In genomic region chr11:33531743-33532181, GRCh38 we compare ENCODE assay signal across 17 cellular contexts.
DNase-seq lines count a peak whose midpoint lies in the region; ATAC-seq and TF ChIP-seq lines count a peak whose summit lies in the region.
"Had no signal": no experiment of that assay in that cellular context is flagged by ENCODE, and none has a peak within 500 bp of the region (broad histone marks: within the 10 kb centered on the region; RNA-seq: fewer than 3 reads in every experiment).

No MANE protein-coding gene starts in this region.

- no peaks in the 10 kb centered on the region for H3K27me3 ChIP-seq in mammary epithelial cell (ENCODE audit: insufficient read depth, low read length)

- H3K27me3 Mint-ChIP-seq in MCF 10A (ENCODE audit: insufficient read depth, unreplicated experiment) = peaks cover 7% of the 10 kb centered on the region

- CTCF ChIA-PET in MCF 10A (lab: Yijun Ruan, JAX) (interaction anchor here (1.2 kb wide), 1 partner anchor 88 kb away, joined by 3 read pairs; no protein-coding TSS in a partner anchor), mammary epithelial cell (lab: Charles Lee; ENCODE audit: low non-redundant PET) (no interaction called here)

- H3K4me3 Mint-ChIP-seq in MCF 10A (ENCODE audit: unreplicated experiment) = no peak overlapping the region
- H3K4me3 Mint-ChIP-seq: activated CD8-positive, alpha-beta memory T cell treated with anti-CD3 and anti-CD28 coated beads, Interleukin-2, amount 10 ng/mL, durations not matched to agents 7 days and 5 days had no signal

- no peak overlapping the region for H3K27ac Mint-ChIP-seq in MCF 10A (ENCODE audit: low read depth, unreplicated experiment)
- H3K27ac Mint-ChIP-seq: activated CD8-positive, alpha-beta memory T cell treated with anti-CD3 and anti-CD28 coated beads, Interleukin-2, amount 10 ng/mL, durations not matched to agents 7 days and 5 days had no signal

- peak; percentile 13 for DNase-seq in MCF 10A (ENCODE audit: unreplicated experiment)
- DNase-seq in mammary epithelial cell = no peak
- DNase-seq in fibroblast of the aortic adventitia (ENCODE audit: low read depth) = peak; percentile 84
- peak; percentile 98 for DNase-seq in stromal cell of bone marrow (ENCODE audit: low read depth)
- DNase-seq in OCI-M2 (lab: John Stamatoyannopoulos, UW; ENCODE audit: unreplicated experiment) = no peak
- no peak for DNase-seq in COLO668 (lab: John Stamatoyannopoulos, UW; ENCODE audit: unreplicated experiment)
- DNase-seq: 8988T; activated CD8-positive, alpha-beta memory T cell treated with anti-CD3 and anti-CD28 coated beads, Interleukin-2, amount 10 ng/mL, durations not matched to agents 7 days and 5 days; central memory CD4-positive, alpha-beta T cell; lower lobe of right lung; NCI-H1048 had no signal

- H3K36me3 ChIP-seq in mammary epithelial cell (ENCODE audit: insufficient read depth, low read length) = no peaks in the 10 kb centered on the region
- H3K36me3 ChIP-seq: lower lobe of right lung had no signal

- intact Hi-C loops in MCF 10A (cut with micrococcal nuclease) = no loop called here
- intact Hi-C loops in mammary epithelial cell (cut with micrococcal nuclease) = no loop called here

- H4K20me1 ChIP-seq in mammary epithelial cell (ENCODE audit: insufficient read depth, low read length) = no peaks in the 10 kb centered on the region

- in situ Hi-C loops in mammary epithelial cell (cut with MboI; ENCODE audit: low sequenced_read_pairs in 2 of 2) = no loop called here

- H3K4me2 ChIP-seq in mammary epithelial cell (ENCODE audit: insufficient read depth, low read depth, low read length) = no peak overlapping the region

- H3K9me3 ChIP-seq in mammary epithelial cell (replicated peaks; ENCODE audit: insufficient read depth, low read length) = peaks cover 3% of the 10 kb centered on the region

- H3K27ac ChIP-seq in mammary epithelial cell (ENCODE audit: insufficient read depth, low read depth, low read length) = no peak overlapping the region
- H3K27ac ChIP-seq: lower lobe of right lung, SK-N-MC, VCaP had no signal

- H3K4me1 ChIP-seq in mammary epithelial cell (ENCODE audit: insufficient read depth, low read length) = no peaks in the 10 kb centered on the region
- H3K4me1 ChIP-seq: lower lobe of right lung had no signal

- H3K9ac ChIP-seq in mammary epithelial cell (ENCODE audit: insufficient read depth, low read length) = no peak overlapping the region

- dilution Hi-C loops in mammary epithelial cell (cut with HindIII; ENCODE audit: low sequenced_read_pairs) = no loop called here

- no peaks in the 10 kb centered on the region for H3K79me2 ChIP-seq in mammary epithelial cell (ENCODE audit: insufficient read depth, low read length)

- no peak overlapping the region for H3K4me3 ChIP-seq in mammary epithelial cell (replicated peaks in 1 of 3; ENCODE audit: insufficient read depth in 1 of 3, low read depth in 2 of 3, low read length in 3 of 3)
- H3K4me3 ChIP-seq in fibroblast of the aortic adventitia (ENCODE audit: low read depth, low read length) = no peak overlapping the region
- H3K4me3 ChIP-seq: lower lobe of right lung, SK-N-MC, skin epidermis had no signal

- H2AFZ ChIP-seq in mammary epithelial cell (ENCODE audit: low read depth, low read length) = no peak overlapping the region

- no peaks in the 10 kb centered on the region for H3K4me1 Mint-ChIP-seq in MCF 10A (ENCODE audit: insufficient read depth, unreplicated experiment)
- H3K4me1 Mint-ChIP-seq: activated CD8-positive, alpha-beta memory T cell treated with anti-CD3 and anti-CD28 coated beads, Interleukin-2, amount 10 ng/mL, durations not matched to agents 7 days and 5 days had no signal

- H3K36me3 Mint-ChIP-seq in MCF 10A (ENCODE audit: insufficient read depth, unreplicated experiment) = no peaks in the 10 kb centered on the region
- H3K36me3 Mint-ChIP-seq: activated CD8-positive, alpha-beta memory T cell treated with anti-CD3 and anti-CD28 coated beads, Interleukin-2, amount 10 ng/mL, durations not matched to agents 7 days and 5 days had no signal

- POLR2A ChIA-PET in MCF 10A (lab: Yijun Ruan, JAX) = no interaction called here

- BruUV-seq in MCF 10A (replicated peaks; lab: Mats Ljungman, UMichigan) (no TSS peak), mammary epithelial cell (replicated peaks; lab: Mats Ljungman, UMichigan) (no TSS peak)

- WGBS in mammary epithelial cell (ENCODE audit: low coverage, missing lambda C conversion rate) = 63% methylated on average over 8 of the region's 8 CpGs

- peak; percentile 86 for ATAC-seq in SK-N-SH treated with all-trans-retinoic acid at 6 μM for 48 hours
- ATAC-seq in HG03097 (IDR thresholded peaks at IDR 0.05; ENCODE audit: low FRiP score, unreplicated experiment) = no peak
- ATAC-seq: activated CD8-positive, alpha-beta memory T cell treated with anti-CD3 and anti-CD28 coated beads, Interleukin-2, amount 10 ng/mL, durations not matched to agents 7 days and 5 days; HepG2; lower lobe of right lung had no signal

- peaks cover 6% of the 10 kb centered on the region for H3K9me3 Mint-ChIP-seq in MCF 10A (ENCODE audit: unreplicated experiment)

- TF ChIP-seq CTCF in MCF 10A (IDR thresholded peaks at IDR 0.05; ENCODE audit: unreplicated experiment) (no peak), mammary epithelial cell (conservative IDR thresholded peaks at IDR 0.05 in 1 of 2, IDR thresholded peaks at IDR 0.05 in 1 of 2; ENCODE audit: extremely low read depth in 1 of 2, insufficient read depth in 1 of 2, low read depth in 1 of 2, low read length in 2 of 2) (no peak), fibroblast of the aortic adventitia (IDR thresholded peaks at IDR 0.05; ENCODE audit: insufficient read depth, low read length) (no peak)

TF ChIP-seq in SK-N-SH treated with all-trans-retinoic acid at 6 μM for 48 hours, 23 proteins besides CTCF, POLR2A, EP300 and RAD21:
- no peak for TF ChIP-seq PATZ1 (CRISPR knock-in tag; IDR thresholded peaks at IDR 0.05; ENCODE audit: borderline replicate concordance)
- no peak for TF ChIP-seq ZNF8 (CRISPR knock-in tag; IDR thresholded peaks at IDR 0.05)
- no peak for TF ChIP-seq ZC3H10 (CRISPR knock-in tag; IDR thresholded peaks at IDR 0.05)
- no peak for TF ChIP-seq CSRNP3 (CRISPR knock-in tag; IDR thresholded peaks at IDR 0.05)
- TF ChIP-seq ARNTL (CRISPR knock-in tag; IDR thresholded peaks at IDR 0.05; ENCODE audit: borderline replicate concordance, low read depth) = no peak
- no peak for TF ChIP-seq ZNF70 (CRISPR knock-in tag; IDR thresholded peaks at IDR 0.05)
- no peak for TF ChIP-seq ZFP3 (CRISPR knock-in tag; IDR thresholded peaks at IDR 0.05)
- TF ChIP-seq POU6F1 (CRISPR knock-in tag; IDR thresholded peaks at IDR 0.05; ENCODE audit: borderline replicate concordance, low read depth) = no peak
- no peak for TF ChIP-seq ISL1 (CRISPR knock-in tag; IDR thresholded peaks at IDR 0.05)
- no peak for TF ChIP-seq ESRRG (CRISPR knock-in tag; IDR thresholded peaks at IDR 0.05)
- TF ChIP-seq CSDC2 (CRISPR knock-in tag; IDR thresholded peaks at IDR 0.05) = no peak
- no peak for TF ChIP-seq PPARA (CRISPR knock-in tag; IDR thresholded peaks at IDR 0.05; ENCODE audit: borderline replicate concordance)
- no peak for TF ChIP-seq GLIS3 (CRISPR knock-in tag; IDR thresholded peaks at IDR 0.05)
- TF ChIP-seq OSR1 (CRISPR knock-in tag; IDR thresholded peaks at IDR 0.05) = no peak
- TF ChIP-seq SNAI2 (CRISPR knock-in tag; IDR thresholded peaks at IDR 0.05) = no peak
- TF ChIP-seq TOX (CRISPR knock-in tag; IDR thresholded peaks at IDR 0.05; ENCODE audit: borderline replicate concordance) = no peak

Comparison
In these comparisons a context has a peak if more than half of its experiments do, and no peak if none do; other contexts are left out.
1. DNase-seq: peak in MCF 10A (single experiment), fibroblast of the aortic adventitia (single experiment) and stromal cell of bone marrow (single experiment); none in mammary epithelial cell (single experiment), OCI-M2 (single experiment) and COLO668 (single experiment).